8 cellular contexts compared by ENCODE assay signal in the genomic region with DNA sequence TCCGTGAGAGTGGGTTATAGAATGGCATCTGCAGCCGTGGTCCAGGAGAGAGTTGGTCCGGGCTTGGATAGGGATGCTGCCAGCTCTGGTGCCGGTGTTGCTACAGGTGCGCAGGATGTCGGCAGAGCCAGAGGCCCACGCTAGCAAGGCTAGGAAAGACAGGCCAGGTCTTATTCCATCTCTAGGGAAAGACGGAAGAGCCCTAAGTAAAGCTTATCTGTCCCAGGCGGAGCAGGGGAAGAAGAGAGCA. TPM values are rescaled to one million over a fixed set of nuclear protein-coding genes. Genes with fewer than 3 reads are reported as not detected.
DNase-seq lines count a peak whose midpoint lies in the region; ATAC-seq and TF ChIP-seq lines count a peak whose summit lies in the region.

No MANE protein-coding gene starts in this region.

- H3K27me3 Mint-ChIP-seq in Caco-2 (ENCODE audit: insufficient read depth, unreplicated experiment) = no peaks in the 10 kb centered on the region
- H3K27me3 Mint-ChIP-seq in activated T-helper 2 cell treated with anti-CD3 and anti-CD28 coated beads, Interferon-gamma antibody, Interleukin-2, Interleukin-4, amounts not matched to agents 10 μg/mL and 5 μg/mL and 100 μg/mL, durations not matched to agents 14 hours and 24 hours and 36 hours (ENCODE audit: low read depth) = no peaks in the 10 kb centered on the region

- no peaks in the 10 kb centered on the region; the same call in 1 of the 2 replicates for H3K4me1 ChIP-seq in Caco-2
- H3K4me1 ChIP-seq in left lung = peaks cover 15 to 48% of the 10 kb centered on the region in 2 donors
- H3K4me1 ChIP-seq in thyroid gland = peaks cover 17 to 27% of the 10 kb centered on the region in 2 donors

- intact Hi-C loops in Caco-2 (cut with micrococcal nuclease; ENCODE audit: unreplicated experiment) (no loop called here), left lung (cut with DNase I) (no loop called here), thyroid gland (cut with DNase I) (no loop called here), posterior cingulate gyrus (cut with DNase I) (no loop called here)
- intact Hi-C loops in activated T-helper 2 cell treated with anti-CD3 and anti-CD28 coated beads, Interferon-gamma antibody, Interleukin-2, Interleukin-4, amounts not matched to agents 10 μg/mL and 5 μg/mL and 100 μg/mL, durations not matched to agents 14 hours and 24 hours and 36 hours (cut with micrococcal nuclease) = no loop called here

- H3K9me3 Mint-ChIP-seq in Caco-2 (ENCODE audit: unreplicated experiment) = no peaks in the 10 kb centered on the region
- no peaks in the 10 kb centered on the region for H3K9me3 Mint-ChIP-seq in activated T-helper 2 cell treated with anti-CD3 and anti-CD28 coated beads, Interferon-gamma antibody, Interleukin-2, Interleukin-4, amounts not matched to agents 10 μg/mL and 5 μg/mL and 100 μg/mL, durations not matched to agents 14 hours and 24 hours and 36 hours

- DNase-seq in Caco-2 (no peak), left lung (no peak), thyroid gland (no peak), hippocampal formation (lab: John Stamatoyannopoulos, UW) (no peak), posterior cingulate gyrus (no peak), NCI-H524 (lab: John Stamatoyannopoulos, UW) (no peak)
- no peak for DNase-seq in activated T-helper 2 cell treated with anti-CD3 and anti-CD28 coated beads, Interferon-gamma antibody, Interleukin-2, Interleukin-4, amounts not matched to agents 10 μg/mL and 5 μg/mL and 100 μg/mL, durations not matched to agents 14 hours and 24 hours and 36 hours (ENCODE audit: low spot score)

- peak overlapping the region; percentile 77 for H3K4me3 Mint-ChIP-seq in Caco-2 (ENCODE audit: unreplicated experiment)
- peak overlapping the region; percentile 91 for H3K4me3 Mint-ChIP-seq in activated T-helper 2 cell treated with anti-CD3 and anti-CD28 coated beads, Interferon-gamma antibody, Interleukin-2, Interleukin-4, amounts not matched to agents 10 μg/mL and 5 μg/mL and 100 μg/mL, durations not matched to agents 14 hours and 24 hours and 36 hours (ENCODE audit: low read depth)

- 4 to 6% methylated on average over 8 of the region's 9 CpGs for WGBS in thyroid gland, 2 donors

- peak overlapping the region; percentile 33 for H3K27ac Mint-ChIP-seq in Caco-2 (ENCODE audit: unreplicated experiment)
- H3K27ac Mint-ChIP-seq in activated T-helper 2 cell treated with anti-CD3 and anti-CD28 coated beads, Interferon-gamma antibody, Interleukin-2, Interleukin-4, amounts not matched to agents 10 μg/mL and 5 μg/mL and 100 μg/mL, durations not matched to agents 14 hours and 24 hours and 36 hours = peak overlapping the region; percentile 86

- BruUV-seq in Caco-2 (replicated peaks; lab: Mats Ljungman, UMichigan) = no TSS peak

- H3K4me1 Mint-ChIP-seq in Caco-2 (ENCODE audit: low read depth, unreplicated experiment) = peaks cover 32% of the 10 kb centered on the region
- peaks cover 47% of the 10 kb centered on the region for H3K4me1 Mint-ChIP-seq in activated T-helper 2 cell treated with anti-CD3 and anti-CD28 coated beads, Interferon-gamma antibody, Interleukin-2, Interleukin-4, amounts not matched to agents 10 μg/mL and 5 μg/mL and 100 μg/mL, durations not matched to agents 14 hours and 24 hours and 36 hours (ENCODE audit: low read depth)

- no peak for TF ChIP-seq POLR2A in thyroid gland (IDR thresholded peaks at IDR 0.05)

- CTCF ChIA-PET in Caco-2 (lab: Charles Lee) = interaction anchor here (0.7 to 2.4 kb wide), 10 partner anchors 11 to 1722 kb away, joined by 3 to 17 read pairs (median 8); partner anchors contain the start of genes DCAF11, IRF9, NRL and PSME2

- H3K36me3 Mint-ChIP-seq in Caco-2 (ENCODE audit: insufficient read depth, unreplicated experiment) = peaks cover 14% of the 10 kb centered on the region
- H3K36me3 Mint-ChIP-seq in activated T-helper 2 cell treated with anti-CD3 and anti-CD28 coated beads, Interferon-gamma antibody, Interleukin-2, Interleukin-4, amounts not matched to agents 10 μg/mL and 5 μg/mL and 100 μg/mL, durations not matched to agents 14 hours and 24 hours and 36 hours (ENCODE audit: low read depth) = peaks cover 45% of the 10 kb centered on the region

- H3K36me3 ChIP-seq in Caco-2 (ENCODE audit: control insufficient read depth, insufficient read depth, low read length) = peaks cover 3% of the 10 kb centered on the region
- peaks cover 0 to 29% of the 10 kb centered on the region in 2 donors for H3K36me3 ChIP-seq in left lung
- H3K36me3 ChIP-seq in thyroid gland = peaks cover 14 to 15% of the 10 kb centered on the region in 2 donors

- peak overlapping the region; percentile 90 for H3K4me3 ChIP-seq in Caco-2 (ENCODE audit: low read depth, low read length)
- H3K4me3 ChIP-seq in left lung = peak overlapping the region; percentile 90 to 99
- H3K4me3 ChIP-seq in thyroid gland (replicated peaks in 1 of 3) = peak overlapping the region in 2 of 3 donors; percentile 10 to 83

- H3K27ac ChIP-seq in left lung = peak overlapping the region; percentile 27 to 92
- peak overlapping the region; percentile 52 to 80 (median 62) for H3K27ac ChIP-seq in thyroid gland

- ATAC-seq in HG02571 (IDR thresholded peaks at IDR 0.05; ENCODE audit: unreplicated experiment) (peak; percentile 9), left lung (no peak)

- POLR2A ChIA-PET in Caco-2 (lab: Charles Lee) = interaction anchor here (1.5 to 3.1 kb wide), 4 partner anchors 11 to 42 kb away, joined by 7 to 57 read pairs (median 16); partner anchors contain the start of genes DCAF11, IRF9, NRL and PCK2

- H3K9me3 ChIP-seq in Caco-2 (no peaks in the 10 kb centered on the region), left lung (no peaks in the 10 kb centered on the region), thyroid gland (no peaks in the 10 kb centered on the region)

- TF ChIP-seq CTCF in Caco-2 (IDR thresholded peaks at IDR 0.05; ENCODE audit: insufficient read depth in 1 of 2, low read depth in 1 of 2, low read length in 1 of 2, severe bottlenecking in 1 of 2, unreplicated experiment in 1 of 2) (no peak), left lung (IDR thresholded peaks at IDR 0.05) (no peak), thyroid gland (IDR thresholded peaks at IDR 0.05) (no peak)

- H3K27me3 ChIP-seq in Caco-2 (replicated peaks; ENCODE audit: control insufficient read depth, insufficient read depth, low read length) (no peaks in the 10 kb centered on the region), left lung (no peaks in the 10 kb centered on the region), thyroid gland (no peaks in the 10 kb centered on the region)

RNA-seq across cellular contexts. Expression of gene PSME1, which starts 0.5 kb away (rescaled TPM):
- total RNA-seq in Caco-2 (2022) = 130 and 141 TPM in 2 replicates
- 340 and 342 TPM in 2 replicates for total RNA-seq in activated T-helper 2 cell treated with anti-CD3 and anti-CD28 coated beads, Interferon-gamma antibody, Interleukin-2, Interleukin-4, amounts not matched to agents 10 μg/mL and 5 μg/mL and 100 μg/mL, durations not matched to agents 14 hours and 24 hours and 36 hours
- total RNA-seq in left lung = 100 to 1,000 TPM; 190 to 203 TPM
- 100 to 1,000 TPM; 117 to 193 (median 186) TPM for total RNA-seq in thyroid gland

RNA-seq across cellular contexts. Expression of gene FITM1, which starts 5.0 kb away (rescaled TPM):
- total RNA-seq in Caco-2 (2022) = 0.39 and 0.44 TPM in 2 replicates
- total RNA-seq in activated T-helper 2 cell treated with anti-CD3 and anti-CD28 coated beads, Interferon-gamma antibody, Interleukin-2, Interleukin-4, amounts not matched to agents 10 μg/mL and 5 μg/mL and 100 μg/mL, durations not matched to agents 14 hours and 24 hours and 36 hours = 1.0 and 1.2 TPM in 2 replicates
- total RNA-seq in left lung = under 1 TPM; 0.68 to 0.76 TPM
- total RNA-seq in thyroid gland = 1 to 10 TPM in 2 of 4 donors, under 1 TPM in 1, not detected in 1; 0.63 to 3.5 (median 2.7) TPM

RNA-seq across cellular contexts. Expression of gene EMC9, which starts 5.9 kb away (rescaled TPM):
- total RNA-seq in Caco-2 (2022) (31.1 and 32.4 TPM in 2 replicates), left lung (10 to 100 TPM; 16.2 to 18.1 TPM), thyroid gland (10 to 100 TPM in 3 of 4 donors, 1 to 10 TPM in 1; 8.3 to 25.5 (median 16.9) TPM)
- total RNA-seq in activated T-helper 2 cell treated with anti-CD3 and anti-CD28 coated beads, Interferon-gamma antibody, Interleukin-2, Interleukin-4, amounts not matched to agents 10 μg/mL and 5 μg/mL and 100 μg/mL, durations not matched to agents 14 hours and 24 hours and 36 hours = 26.4 and 30.4 TPM in 2 replicates

RNA-seq across cellular contexts. Expression of gene PSME2, which starts 10.9 kb away (rescaled TPM):
- total RNA-seq in Caco-2 (2022) = 142 and 145 TPM in 2 replicates
- total RNA-seq in activated T-helper 2 cell treated with anti-CD3 and anti-CD28 coated beads, Interferon-gamma antibody, Interleukin-2, Interleukin-4, amounts not matched to agents 10 μg/mL and 5 μg/mL and 100 μg/mL, durations not matched to agents 14 hours and 24 hours and 36 hours = 567 TPM in 2 replicates
- 100 to 1,000 TPM; 134 to 224 TPM for total RNA-seq in left lung
- 10 to 100 TPM; 31.3 to 66.6 (median 47.5) TPM for total RNA-seq in thyroid gland

RNA-seq across cellular contexts. Expression of gene RNF31, which starts 11.8 kb away (rescaled TPM):
- total RNA-seq in Caco-2 (2022) = 72.2 and 77.6 TPM in 2 replicates
- 80.4 and 92.0 TPM in 2 replicates for total RNA-seq in activated T-helper 2 cell treated with anti-CD3 and anti-CD28 coated beads, Interferon-gamma antibody, Interleukin-2, Interleukin-4, amounts not matched to agents 10 μg/mL and 5 μg/mL and 100 μg/mL, durations not matched to agents 14 hours and 24 hours and 36 hours
- 10 to 100 TPM; 49.3 to 61.5 TPM for total RNA-seq in left lung
- 100 to 1,000 TPM in 1 of 4 donors, 10 to 100 TPM in 3; 30.6 to 106 (median 67.6) TPM for total RNA-seq in thyroid gland
